ENCODE assay signal across 8 cellular contexts in genomic region chr3:48446425-48447193, GRCh38. TPM values are rescaled to one million over a fixed set of nuclear protein-coding genes. Genes with fewer than 3 reads are reported as not detected.
DNase-seq lines count a peak whose midpoint lies in the region; ATAC-seq, FAIRE-seq and TF ChIP-seq lines count a peak whose summit lies in the region.

Gene ATRIP (plus strand): TSS chr3:48446737. CDS start chr3:48446846, 109 bp downstream.

- FAIRE-seq in bronchial epithelial cell (lab: Jason Lieb, UNC): no peak

- H3K4me3 Mint-ChIP-seq in WTC11: peak within 1 kb of the TSS; percentile 94
- H3K4me3 Mint-ChIP-seq in immature natural killer cell: peak within 1 kb of the TSS; percentile 85 to 93 (median 88)

- no peaks in the 10 kb centered on the region for H3K27me3 Mint-ChIP-seq in WTC11 (ENCODE audit: low read depth)
- peaks cover 0 to 9% (median 5%) of the 10 kb centered on the region in 3 donors for H3K27me3 Mint-ChIP-seq in immature natural killer cell (ENCODE audit: low read depth in 3 of 3)

- no peaks in the 10 kb centered on the region for H3K27me3 ChIP-seq in bronchial epithelial cell (ENCODE audit: control insufficient read depth, insufficient read depth, low read length)

- peaks cover 11% of the 10 kb centered on the region for H3K36me3 ChIP-seq in bronchial epithelial cell (ENCODE audit: control insufficient read depth, insufficient read depth, low read length)

- H3K4me1 Mint-ChIP-seq in WTC11 (peaks cover 26% of the 10 kb centered on the region), immature natural killer cell (peaks cover 35 to 42% of the 10 kb centered on the region in 2 donors)

- ATAC-seq in HG03064 (IDR thresholded peaks at IDR 0.05; ENCODE audit: low read depth, unreplicated experiment) (peak; percentile 82), WTC11 (peak; percentile 92)

- TF ChIP-seq POLR2A in GM18526 (IDR thresholded peaks at IDR 0.05; ENCODE audit: extremely low read depth, insufficient read length): peak; percentile 98

- H3K27ac Mint-ChIP-seq in WTC11: peak within 1 kb of the TSS; percentile 89
- peak within 1 kb of the TSS; percentile 88 to 97 (median 94) for H3K27ac Mint-ChIP-seq in immature natural killer cell

- no peak for TF ChIP-seq CTCF in WTC11 (IDR thresholded peaks at IDR 0.05)
- TF ChIP-seq CTCF in bronchial epithelial cell (IDR thresholded peaks at IDR 0.05; ENCODE audit: insufficient read depth, low read length, severe bottlenecking): peak; percentile 3

- H3K9me3 Mint-ChIP-seq in WTC11 (no peaks in the 10 kb centered on the region), immature natural killer cell (peaks cover 0 to 2% (median 0%) of the 10 kb centered on the region in 6 donors)

- H3K36me3 Mint-ChIP-seq in WTC11 (peaks cover 28% of the 10 kb centered on the region), immature natural killer cell (peaks cover 7 to 19% (median 7%) of the 10 kb centered on the region in 3 donors)

- POLR2A ChIA-PET in WTC11 (lab: Charles Lee): interaction anchor here (0.6 to 1.8 kb wide), 15 partner anchors 11 to 263 kb away, joined by 3 to 11 read pairs (median 6); partner anchors contain the start of genes CDC25A and SHISA5

- peak within 1 kb of the TSS; percentile 49 for H3K4me3 ChIP-seq in bronchial epithelial cell (ENCODE audit: low read depth, low read length)

- DNase-seq in 8988T (peak; percentile 89), NCI-H2196 treated with DMSO at 0.1 percent for 48 hours (lab: John Stamatoyannopoulos, UW; ENCODE audit: unreplicated experiment) (peak; percentile 55), WTC11 (ENCODE audit: low spot score) (peak; percentile 93), bronchial epithelial cell (ENCODE audit: low read depth) (peak; percentile 70), immature natural killer cell (peak; percentile 84 to 86 (median 85)), smooth muscle cell of the brain vasculature (ENCODE audit: low read depth, low spot score) (peak; percentile 56)

- CTCF ChIA-PET in WTC11 (lab: Charles Lee): interaction anchor here (0.8 to 4.5 kb wide), 11 partner anchors 11 to 189 kb away, joined by 3 to 121 read pairs (median 9); partner anchors contain the start of genes PFKFB4 and SLC26A6

TF ChIP-seq in WTC11, 78 proteins besides CTCF, POLR2A, EP300 and RAD21 (continues in another document):
- TF ChIP-seq NR2C2 (CRISPR knock-in tag; IDR thresholded peaks at IDR 0.05) (no peak), E2F1 (CRISPR knock-in tag; IDR thresholded peaks at IDR 0.05) (no peak), ATF3 (CRISPR knock-in tag; conservative IDR thresholded peaks at IDR 0.05) (no peak), NFE2L1 (CRISPR knock-in tag; IDR thresholded peaks at IDR 0.05) (peak; percentile 33; the same call in 1 of the 2 replicates), SP1 (CRISPR knock-in tag; conservative IDR thresholded peaks at IDR 0.05) (peak; percentile 98), ZNF396 (CRISPR knock-in tag; IDR thresholded peaks at IDR 0.05; ENCODE audit: borderline replicate concordance) (no peak), PREB (CRISPR knock-in tag; IDR thresholded peaks at IDR 0.05; ENCODE audit: borderline replicate concordance) (no peak; the same call in 1 of the 2 replicates), ZBTB43 (CRISPR knock-in tag; IDR thresholded peaks at IDR 0.05) (peak; percentile 73; the same call in 1 of the 2 replicates), HMGXB4 (CRISPR knock-in tag; IDR thresholded peaks at IDR 0.05) (peak; percentile 92; the same call in 1 of the 2 replicates), E2F5 (CRISPR knock-in tag; IDR thresholded peaks at IDR 0.05) (peak; percentile 94), ZNF532 (CRISPR knock-in tag; IDR thresholded peaks at IDR 0.05; ENCODE audit: borderline replicate concordance) (no peak), PRRX2 (CRISPR knock-in tag; IDR thresholded peaks at IDR 0.05) (no peak), FOXK1 (CRISPR knock-in tag; IDR thresholded peaks at IDR 0.05) (peak; percentile 96), GABPB1 (CRISPR knock-in tag; IDR thresholded peaks at IDR 0.05) (0 out of 2 replicates have a peak, but pooled peaks have one; percentile 70)

RNA-seq across cellular contexts. Expression of gene ATRIP, which starts in this region (rescaled TPM):
- total RNA-seq in WTC11 (2021) (15.5 to 18.2 TPM (median 15.6 TPM) in 3 replicates), bronchial epithelial cell (4.1 and 5.5 TPM in 2 replicates)
- 10 to 100 TPM in 1 of 3 donors, 1 to 10 TPM in 2; 6.4 to 12.6 (median 6.6) TPM for polyA plus RNA-seq in immature natural killer cell

Comparison
In these comparisons a context has a peak if more than half of its experiments do, and no peak if none do; other contexts are left out.
1. Peak in every context shown above with its lines: DNase-seq, ATAC-seq and H3K4me3 ChIP-seq.